ENCODE assay signal across 8 cellular contexts in the genomic region with DNA sequence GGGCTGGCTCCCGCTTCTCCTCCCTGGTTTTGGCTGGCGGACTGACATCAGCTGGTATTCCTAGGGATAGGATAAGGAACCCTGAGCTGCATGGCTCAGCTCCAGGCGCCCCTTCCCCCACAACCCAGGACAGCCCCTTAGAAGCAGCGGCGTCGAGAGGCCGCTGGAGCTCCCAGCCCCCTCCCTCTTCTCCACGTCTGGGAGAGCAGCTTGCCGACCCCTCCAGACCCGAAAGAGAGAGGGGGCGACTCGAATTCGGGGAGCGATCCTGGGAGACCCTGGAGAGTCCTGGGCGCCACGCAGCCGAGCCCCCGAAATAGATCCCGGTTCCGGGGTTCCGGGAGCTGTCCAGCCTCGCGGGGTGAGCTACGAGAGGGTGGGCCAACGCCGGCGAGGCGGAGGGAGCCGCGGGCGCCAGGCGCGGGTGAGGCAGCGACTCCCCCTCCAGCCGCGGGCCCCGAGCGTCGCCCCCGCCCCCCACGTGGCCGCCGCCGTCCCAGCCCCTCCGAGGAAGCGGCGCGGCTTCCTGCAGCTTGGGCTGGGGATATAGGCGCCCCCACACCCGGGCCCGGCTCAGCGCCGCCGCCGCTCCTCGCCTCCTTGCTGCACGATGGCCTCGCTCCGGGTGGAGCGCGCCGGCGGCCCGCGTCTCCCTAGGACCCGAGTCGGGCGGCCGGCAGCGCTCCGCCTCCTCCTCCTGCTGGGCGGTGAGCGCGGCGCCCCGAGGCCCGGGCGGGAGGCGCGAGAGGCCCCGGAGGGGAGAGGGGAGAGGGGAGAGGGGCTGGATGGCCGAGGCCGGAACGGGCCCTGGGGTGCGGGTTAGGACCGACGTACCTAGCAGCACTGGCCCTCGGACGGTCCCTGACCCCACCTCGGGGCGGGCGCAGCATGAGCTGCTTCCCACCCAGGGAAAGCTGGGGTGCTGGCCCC. TPM values are rescaled to one million over a fixed set of nuclear protein-coding genes. Genes with fewer than 3 reads are reported as not detected.
DNase-seq lines count a peak whose midpoint lies in the region; ATAC-seq and TF ChIP-seq lines count a peak whose summit lies in the region.

A gene with protein sequence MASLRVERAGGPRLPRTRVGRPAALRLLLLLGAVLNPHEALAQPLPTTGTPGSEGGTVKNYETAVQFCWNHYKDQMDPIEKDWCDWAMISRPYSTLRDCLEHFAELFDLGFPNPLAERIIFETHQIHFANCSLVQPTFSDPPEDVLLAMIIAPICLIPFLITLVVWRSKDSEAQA (plus strand): TSS at position 576 of the 930 bp plus-strand sequence. CDS start 35 bp downstream, at position 611.

- peak within 1 kb of the TSS; percentile 58 for H3K4me3 Mint-ChIP-seq in Calu3 (ENCODE audit: low read depth, unreplicated experiment)
- peak within 1 kb of the TSS; percentile 47 for H3K4me3 Mint-ChIP-seq in central memory CD8-positive, alpha-beta T cell

- H3K4me3 ChIP-seq in NB4 (ENCODE audit: low read depth, low read length) (no peak within 1 kb of the TSS), left lung (peak within 1 kb of the TSS; percentile 40 to 49)

- intact Hi-C loops in Calu3 (cut with micrococcal nuclease; ENCODE audit: unreplicated experiment), result loop anchor here (10.0 kb wide), 2 partner anchors 56 to 86 kb away; a partner anchor contains a TSS
- intact Hi-C loops in left lung (cut with DNase I), result loop anchor here in 1 of 2 donors (5.0 kb wide), 1 partner anchor 39 kb away; no protein-coding TSS in a partner anchor

- H3K27ac Mint-ChIP-seq in Calu3 (ENCODE audit: unreplicated experiment), result no peak within 1 kb of the TSS
- no peak within 1 kb of the TSS for H3K27ac Mint-ChIP-seq in central memory CD8-positive, alpha-beta T cell (ENCODE audit: low read depth)

- DNase-seq in Calu3 (peak; percentile 36), NB4 (ENCODE audit: low read depth) (peak; percentile 52), left lung (peak in 1 of 2 donors; percentile 83)
- DNase-seq in central memory CD8-positive, alpha-beta T cell (ENCODE audit: low spot score in 2 of 2), result no peak

- H3K27ac ChIP-seq in left lung, result peak within 1 kb of the TSS; percentile 78 to 80

- peaks cover 4 to 16% of the 10 kb centered on the region in 2 donors for H3K4me1 ChIP-seq in left lung

- peak; percentile 53 for ATAC-seq in central memory CD8-positive, alpha-beta T cell (replicated peaks; ENCODE audit: extremely low read depth, poor library complexity, severe bottlenecking)
- ATAC-seq in left lung (peak; percentile 58), HG02884 (IDR thresholded peaks at IDR 0.05; ENCODE audit: unreplicated experiment) (no peak), HG02885 (IDR thresholded peaks at IDR 0.05; ENCODE audit: poor library complexity, unreplicated experiment) (no peak), HG02763 (IDR thresholded peaks at IDR 0.05; ENCODE audit: unreplicated experiment) (no peak)

- no peaks in the 10 kb centered on the region for H3K9me3 Mint-ChIP-seq in Calu3 (ENCODE audit: low read depth, unreplicated experiment)
- H3K9me3 Mint-ChIP-seq in central memory CD8-positive, alpha-beta T cell, result no peaks in the 10 kb centered on the region

- CTCF ChIA-PET in Calu3 (lab: Charles Lee), result interaction anchor here (0.9 to 3.7 kb wide), 5 partner anchors 10 to 183 kb away, joined by 3 to 19 read pairs (median 4); a partner anchor contains a TSS

- no peak for TF ChIP-seq CTCF in Calu3 (IDR thresholded peaks at IDR 0.05; ENCODE audit: unreplicated experiment)
- no peak for TF ChIP-seq CTCF in NB4 (IDR thresholded peaks at IDR 0.05; ENCODE audit: low read depth, low read length)
- TF ChIP-seq CTCF in left lung (IDR thresholded peaks at IDR 0.05), result no peak
- TF ChIP-seq CTCF in subcutaneous adipose tissue (IDR thresholded peaks at IDR 0.05; ENCODE audit: low read depth), result no peak

- peaks cover 20 to 57% of the 10 kb centered on the region in 2 donors for H3K27me3 ChIP-seq in left lung

- H3K4me1 Mint-ChIP-seq in Calu3 (ENCODE audit: low read depth, unreplicated experiment), result peaks cover 12% of the 10 kb centered on the region
- H3K4me1 Mint-ChIP-seq in central memory CD8-positive, alpha-beta T cell, result no peaks in the 10 kb centered on the region

- no peaks in the 10 kb centered on the region for H3K9me3 ChIP-seq in left lung

- TF ChIP-seq POLR2A in NB4 (IDR thresholded peaks at IDR 0.05; ENCODE audit: extremely low read depth, insufficient read length), result no peak

- H3K27me3 Mint-ChIP-seq in Calu3 (ENCODE audit: unreplicated experiment), result peaks cover 93% of the 10 kb centered on the region
- H3K27me3 Mint-ChIP-seq in central memory CD8-positive, alpha-beta T cell, result peaks cover 72% of the 10 kb centered on the region

- no peaks in the 10 kb centered on the region for H3K36me3 ChIP-seq in left lung

- no TSS peak for BruUV-seq in Calu3 (replicated peaks; lab: Mats Ljungman, UMichigan)

- H3K36me3 Mint-ChIP-seq in Calu3 (ENCODE audit: insufficient read depth, unreplicated experiment), result no peaks in the 10 kb centered on the region
- peaks cover 3% of the 10 kb centered on the region for H3K36me3 Mint-ChIP-seq in central memory CD8-positive, alpha-beta T cell (ENCODE audit: insufficient read depth)

RNA-seq across cellular contexts. Expression of the gene that starts here (rescaled TPM):
- total RNA-seq in Calu3 (2022), result not detected in 2 replicates
- total RNA-seq in left lung, result 10 to 100 TPM; 76.1 to 95.4 TPM
- total RNA-seq in subcutaneous adipose tissue, result 100 to 1,000 TPM in 3 of 4 donors, 10 to 100 TPM in 1; 66.9 to 160 (median 128) TPM

Comparison
In these comparisons a context has a peak if more than half of its experiments do, and no peak if none do; other contexts are left out.
1. RNA of the gene that starts here (total RNA-seq): 66.9 to 160 TPM in subcutaneous adipose tissue and 76.1 to 95.4 TPM in left lung; not detected in Calu3; every median in the first group is over 10 times any median in the second.
2. Peak in DNase-seq in Calu3; RNA of the gene not detected or under 1 TPM.
3. ATAC-seq: peak in central memory CD8-positive, alpha-beta T cell (single experiment) and left lung (single experiment); none in HG02884 (single experiment), HG02885 (single experiment) and HG02763 (single experiment).